8 cellular contexts compared by ENCODE assay signal in the genomic region with DNA sequence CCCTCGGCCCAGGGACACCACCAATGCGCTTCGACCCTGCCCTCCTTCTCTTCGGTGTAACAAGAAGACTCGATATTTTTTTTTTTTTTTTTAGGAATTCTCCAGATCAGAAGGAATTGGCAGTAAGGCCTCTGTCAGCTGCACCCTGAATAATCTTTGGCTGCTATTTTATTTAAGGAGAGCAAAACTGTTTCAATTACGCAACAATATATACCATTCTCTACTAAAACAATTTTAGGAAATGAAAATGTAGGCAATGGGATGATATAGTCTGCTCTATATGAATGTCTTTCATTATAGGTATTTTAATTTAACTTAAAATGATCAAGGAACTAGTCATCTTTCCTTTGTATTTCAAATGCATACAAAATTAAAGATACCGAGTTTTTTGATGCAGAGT. TPM values are rescaled to one million over a fixed set of nuclear protein-coding genes. Genes with fewer than 3 reads are reported as not detected.
DNase-seq lines count a peak whose midpoint lies in the region; ATAC-seq and TF ChIP-seq lines count a peak whose summit lies in the region.

No MANE protein-coding gene starts in this region.

- H3K4me1 ChIP-seq in right atrium auricular region (peaks cover 0 to 16% of the 10 kb centered on the region in 2 donors), upper lobe of right lung (peaks cover 21% of the 10 kb centered on the region)

- H3K4me3 ChIP-seq in right atrium auricular region = peak overlapping the region; percentile 52 to 57
- H3K4me3 ChIP-seq in upper lobe of right lung = peak overlapping the region; percentile 60

- no peaks in the 10 kb centered on the region for H3K27me3 ChIP-seq in right atrium auricular region
- no peaks in the 10 kb centered on the region for H3K27me3 ChIP-seq in upper lobe of right lung

- H3K9me3 ChIP-seq in right atrium auricular region (no peaks in the 10 kb centered on the region), upper lobe of right lung (no peaks in the 10 kb centered on the region)

- TF ChIP-seq CTCF in right atrium auricular region (IDR thresholded peaks at IDR 0.05) = no peak
- no peak for TF ChIP-seq CTCF in chondrocyte (IDR thresholded peaks at IDR 0.05)
- no peak for TF ChIP-seq CTCF in natural killer cell (IDR thresholded peaks at IDR 0.05)
- no peak for TF ChIP-seq CTCF in upper lobe of right lung (IDR thresholded peaks at IDR 0.05)

- H3K36me3 Mint-ChIP-seq in chondrocyte (ENCODE audit: low read depth) (no peaks in the 10 kb centered on the region), natural killer cell (no peaks in the 10 kb centered on the region)

- intact Hi-C loops in left cardiac atrium (cut with DNase I) (loop anchor here in 1 of 2 donors (1.0 kb wide), 1 partner anchor 13 kb away; no protein-coding TSS in a partner anchor), natural killer cell (cut with micrococcal nuclease) (loop anchor here (2.0 kb wide), 1 partner anchor 14 kb away; a partner anchor contains a TSS), upper lobe of right lung (cut with DNase I) (no loop called here)

- H3K27me3 Mint-ChIP-seq in chondrocyte (ENCODE audit: low read depth) (no peaks in the 10 kb centered on the region), natural killer cell (ENCODE audit: low read depth in 2 of 2) (peaks cover 0 to 2% of the 10 kb centered on the region in 2 donors)

- peak overlapping the region; percentile 78 to 92 for H3K27ac ChIP-seq in right atrium auricular region
- peak overlapping the region; percentile 92 for H3K27ac ChIP-seq in upper lobe of right lung

- peak overlapping the region; percentile 70 for H3K4me3 Mint-ChIP-seq in chondrocyte (ENCODE audit: unreplicated experiment)
- H3K4me3 Mint-ChIP-seq in natural killer cell = peak overlapping the region; percentile 87

- DNase-seq in right atrium auricular region (ENCODE audit: low spot score) (no peak), left cardiac atrium (no peak), chondrocyte (ENCODE audit: low spot score) (no peak), natural killer cell (no peak), upper lobe of right lung (no peak), SKM-1 treated with dmso at 0.1 percent for 144 hours (lab: John Stamatoyannopoulos, UW; ENCODE audit: unreplicated experiment) (no peak), activated gamma-delta T cell treated with Interleukin-2 at 50 U/mL for 16 hours (no peak)

- H3K9me3 Mint-ChIP-seq in chondrocyte (ENCODE audit: low read depth) = no peaks in the 10 kb centered on the region
- H3K9me3 Mint-ChIP-seq in natural killer cell = no peaks in the 10 kb centered on the region

- H3K4me1 Mint-ChIP-seq in chondrocyte (ENCODE audit: low read depth) (peaks cover 30% of the 10 kb centered on the region), natural killer cell (peaks cover 16 to 20% of the 10 kb centered on the region in 2 donors)

- H3K27ac Mint-ChIP-seq in chondrocyte (ENCODE audit: unreplicated experiment) (peak overlapping the region; percentile 97), natural killer cell (peak overlapping the region; percentile 16 to 90)

- no peaks in the 10 kb centered on the region for H3K36me3 ChIP-seq in right atrium auricular region
- H3K36me3 ChIP-seq in upper lobe of right lung = no peaks in the 10 kb centered on the region

- ATAC-seq in left cardiac atrium (no peak), natural killer cell (no peak), upper lobe of right lung (no peak), GM18870 (IDR thresholded peaks at IDR 0.05; ENCODE audit: unreplicated experiment) (no peak)

RNA-seq across cellular contexts. Expression of a gene that starts 13.3 kb away (rescaled TPM):
- total RNA-seq in right atrium auricular region (10 to 100 TPM; 10.2 to 14.4 TPM), left cardiac atrium (10 to 100 TPM; 11.0 to 12.2 TPM), chondrocyte (17.2 to 18.6 TPM (median 17.4 TPM) in 3 replicates), natural killer cell (10 to 100 TPM; 19.2 to 24.0 (median 20.6) TPM), upper lobe of right lung (15.7 TPM)

RNA-seq across cellular contexts. Expression of a gene that starts 14.7 kb away (rescaled TPM):
- total RNA-seq in right atrium auricular region (1 to 10 TPM; 5.3 TPM), left cardiac atrium (10 to 100 TPM in 1 of 2 donors, 1 to 10 TPM in 1; 8.1 to 11.6 TPM), chondrocyte (34.3 to 40.4 TPM (median 39.6 TPM) in 3 replicates), natural killer cell (1 to 10 TPM; 2.3 to 4.6 (median 2.9) TPM), upper lobe of right lung (8.4 TPM)

RNA-seq across cellular contexts. Expression of a gene that starts 20.1 kb away (rescaled TPM):
- total RNA-seq in right atrium auricular region = 1 to 10 TPM; 2.4 to 3.4 TPM
- 1 to 10 TPM; 5.5 to 7.2 TPM for total RNA-seq in left cardiac atrium
- 10.8 to 12.1 TPM (median 11.1 TPM) in 3 replicates for total RNA-seq in chondrocyte
- 1 to 10 TPM; 3.8 to 4.3 (median 4.1) TPM for total RNA-seq in natural killer cell
- total RNA-seq in upper lobe of right lung = 8.8 TPM

RNA-seq across cellular contexts. Expression of a gene that starts 36.3 kb away (rescaled TPM):
- 10 to 100 TPM; 30.6 to 30.7 TPM for total RNA-seq in right atrium auricular region
- total RNA-seq in left cardiac atrium = 10 to 100 TPM; 20.6 to 34.9 TPM
- 72.1 to 77.1 TPM (median 73.2 TPM) in 3 replicates for total RNA-seq in chondrocyte
- 1 to 10 TPM; 6.6 to 9.3 (median 8.4) TPM for total RNA-seq in natural killer cell
- total RNA-seq in upper lobe of right lung = 19.9 TPM

RNA-seq across cellular contexts. Expression of a gene that starts 53.1 kb away (rescaled TPM):
- not detected for total RNA-seq in right atrium auricular region
- total RNA-seq in left cardiac atrium = under 1 TPM in 1 of 2 donors, not detected in 1; 0.32 TPM
- not detected in 3 replicates for total RNA-seq in chondrocyte
- total RNA-seq in natural killer cell = not detected
- not detected for total RNA-seq in upper lobe of right lung
